1 cellular context compared by ENCODE assay signal in the genomic region with DNA sequence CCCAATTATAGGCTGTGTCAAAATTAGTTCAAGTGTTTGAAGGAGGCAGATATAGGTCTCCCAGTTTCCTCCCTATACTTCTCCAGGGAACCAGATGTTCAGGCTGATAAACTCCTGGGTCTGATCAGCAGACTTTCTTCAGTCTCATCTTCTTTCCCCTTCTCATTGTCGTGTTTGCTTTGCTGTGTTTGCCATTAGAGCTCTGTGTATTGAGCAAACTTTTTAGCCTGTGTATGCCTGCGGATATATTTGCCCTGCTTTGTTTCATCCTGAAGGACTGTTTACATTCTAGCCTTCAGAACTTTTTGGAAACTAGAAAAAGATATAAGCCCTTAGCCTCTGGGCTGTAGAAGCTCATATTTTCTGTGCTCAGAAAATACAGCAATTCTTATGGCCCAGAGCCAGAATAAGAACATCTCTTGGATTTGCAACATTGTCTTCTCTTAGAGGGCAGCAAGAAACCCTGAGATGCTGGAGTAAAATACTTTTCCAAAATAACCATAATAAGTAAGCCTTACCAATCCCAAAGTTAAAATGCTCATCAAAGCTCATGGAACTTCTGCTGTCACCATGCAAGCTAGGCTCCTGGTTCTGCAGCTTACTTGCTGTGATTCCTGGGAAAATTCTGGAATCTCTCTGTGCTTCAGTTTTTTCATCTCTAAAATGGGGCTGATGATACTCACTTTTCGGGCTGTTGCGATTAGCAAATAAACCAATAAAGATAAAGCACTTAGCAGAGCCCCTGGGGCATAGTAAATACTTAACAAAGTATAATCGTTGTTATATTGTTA.
TF ChIP-seq lines count a peak whose summit lies in the region.

No MANE protein-coding gene starts in this region.

TF ChIP-seq in HepG2, 621 proteins besides CTCF, POLR2A, EP300 and RAD21 (continued from another document):
- TF ChIP-seq, protein P1, sequence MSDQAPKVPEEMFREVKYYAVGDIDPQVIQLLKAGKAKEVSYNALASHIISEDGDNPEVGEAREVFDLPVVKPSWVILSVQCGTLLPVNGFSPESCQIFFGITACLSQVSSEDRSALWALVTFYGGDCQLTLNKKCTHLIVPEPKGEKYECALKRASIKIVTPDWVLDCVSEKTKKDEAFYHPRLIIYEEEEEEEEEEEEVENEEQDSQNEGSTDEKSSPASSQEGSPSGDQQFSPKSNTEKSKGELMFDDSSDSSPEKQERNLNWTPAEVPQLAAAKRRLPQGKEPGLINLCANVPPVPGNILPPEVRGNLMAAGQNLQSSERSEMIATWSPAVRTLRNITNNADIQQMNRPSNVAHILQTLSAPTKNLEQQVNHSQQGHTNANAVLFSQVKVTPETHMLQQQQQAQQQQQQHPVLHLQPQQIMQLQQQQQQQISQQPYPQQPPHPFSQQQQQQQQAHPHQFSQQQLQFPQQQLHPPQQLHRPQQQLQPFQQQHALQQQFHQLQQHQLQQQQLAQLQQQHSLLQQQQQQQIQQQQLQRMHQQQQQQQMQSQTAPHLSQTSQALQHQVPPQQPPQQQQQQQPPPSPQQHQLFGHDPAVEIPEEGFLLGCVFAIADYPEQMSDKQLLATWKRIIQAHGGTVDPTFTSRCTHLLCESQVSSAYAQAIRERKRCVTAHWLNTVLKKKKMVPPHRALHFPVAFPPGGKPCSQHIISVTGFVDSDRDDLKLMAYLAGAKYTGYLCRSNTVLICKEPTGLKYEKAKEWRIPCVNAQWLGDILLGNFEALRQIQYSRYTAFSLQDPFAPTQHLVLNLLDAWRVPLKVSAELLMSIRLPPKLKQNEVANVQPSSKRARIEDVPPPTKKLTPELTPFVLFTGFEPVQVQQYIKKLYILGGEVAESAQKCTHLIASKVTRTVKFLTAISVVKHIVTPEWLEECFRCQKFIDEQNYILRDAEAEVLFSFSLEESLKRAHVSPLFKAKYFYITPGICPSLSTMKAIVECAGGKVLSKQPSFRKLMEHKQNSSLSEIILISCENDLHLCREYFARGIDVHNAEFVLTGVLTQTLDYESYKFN (CRISPR knock-in tag; conservative IDR thresholded peaks at IDR 0.05), result 0 out of 2 replicates have a peak, but pooled peaks have one; percentile 23
- TF ChIP-seq SIX4 (CRISPR knock-in tag; IDR thresholded peaks at IDR 0.05), result peak; percentile 47; the same call in 1 of the 2 replicates
- TF ChIP-seq, protein P2, sequence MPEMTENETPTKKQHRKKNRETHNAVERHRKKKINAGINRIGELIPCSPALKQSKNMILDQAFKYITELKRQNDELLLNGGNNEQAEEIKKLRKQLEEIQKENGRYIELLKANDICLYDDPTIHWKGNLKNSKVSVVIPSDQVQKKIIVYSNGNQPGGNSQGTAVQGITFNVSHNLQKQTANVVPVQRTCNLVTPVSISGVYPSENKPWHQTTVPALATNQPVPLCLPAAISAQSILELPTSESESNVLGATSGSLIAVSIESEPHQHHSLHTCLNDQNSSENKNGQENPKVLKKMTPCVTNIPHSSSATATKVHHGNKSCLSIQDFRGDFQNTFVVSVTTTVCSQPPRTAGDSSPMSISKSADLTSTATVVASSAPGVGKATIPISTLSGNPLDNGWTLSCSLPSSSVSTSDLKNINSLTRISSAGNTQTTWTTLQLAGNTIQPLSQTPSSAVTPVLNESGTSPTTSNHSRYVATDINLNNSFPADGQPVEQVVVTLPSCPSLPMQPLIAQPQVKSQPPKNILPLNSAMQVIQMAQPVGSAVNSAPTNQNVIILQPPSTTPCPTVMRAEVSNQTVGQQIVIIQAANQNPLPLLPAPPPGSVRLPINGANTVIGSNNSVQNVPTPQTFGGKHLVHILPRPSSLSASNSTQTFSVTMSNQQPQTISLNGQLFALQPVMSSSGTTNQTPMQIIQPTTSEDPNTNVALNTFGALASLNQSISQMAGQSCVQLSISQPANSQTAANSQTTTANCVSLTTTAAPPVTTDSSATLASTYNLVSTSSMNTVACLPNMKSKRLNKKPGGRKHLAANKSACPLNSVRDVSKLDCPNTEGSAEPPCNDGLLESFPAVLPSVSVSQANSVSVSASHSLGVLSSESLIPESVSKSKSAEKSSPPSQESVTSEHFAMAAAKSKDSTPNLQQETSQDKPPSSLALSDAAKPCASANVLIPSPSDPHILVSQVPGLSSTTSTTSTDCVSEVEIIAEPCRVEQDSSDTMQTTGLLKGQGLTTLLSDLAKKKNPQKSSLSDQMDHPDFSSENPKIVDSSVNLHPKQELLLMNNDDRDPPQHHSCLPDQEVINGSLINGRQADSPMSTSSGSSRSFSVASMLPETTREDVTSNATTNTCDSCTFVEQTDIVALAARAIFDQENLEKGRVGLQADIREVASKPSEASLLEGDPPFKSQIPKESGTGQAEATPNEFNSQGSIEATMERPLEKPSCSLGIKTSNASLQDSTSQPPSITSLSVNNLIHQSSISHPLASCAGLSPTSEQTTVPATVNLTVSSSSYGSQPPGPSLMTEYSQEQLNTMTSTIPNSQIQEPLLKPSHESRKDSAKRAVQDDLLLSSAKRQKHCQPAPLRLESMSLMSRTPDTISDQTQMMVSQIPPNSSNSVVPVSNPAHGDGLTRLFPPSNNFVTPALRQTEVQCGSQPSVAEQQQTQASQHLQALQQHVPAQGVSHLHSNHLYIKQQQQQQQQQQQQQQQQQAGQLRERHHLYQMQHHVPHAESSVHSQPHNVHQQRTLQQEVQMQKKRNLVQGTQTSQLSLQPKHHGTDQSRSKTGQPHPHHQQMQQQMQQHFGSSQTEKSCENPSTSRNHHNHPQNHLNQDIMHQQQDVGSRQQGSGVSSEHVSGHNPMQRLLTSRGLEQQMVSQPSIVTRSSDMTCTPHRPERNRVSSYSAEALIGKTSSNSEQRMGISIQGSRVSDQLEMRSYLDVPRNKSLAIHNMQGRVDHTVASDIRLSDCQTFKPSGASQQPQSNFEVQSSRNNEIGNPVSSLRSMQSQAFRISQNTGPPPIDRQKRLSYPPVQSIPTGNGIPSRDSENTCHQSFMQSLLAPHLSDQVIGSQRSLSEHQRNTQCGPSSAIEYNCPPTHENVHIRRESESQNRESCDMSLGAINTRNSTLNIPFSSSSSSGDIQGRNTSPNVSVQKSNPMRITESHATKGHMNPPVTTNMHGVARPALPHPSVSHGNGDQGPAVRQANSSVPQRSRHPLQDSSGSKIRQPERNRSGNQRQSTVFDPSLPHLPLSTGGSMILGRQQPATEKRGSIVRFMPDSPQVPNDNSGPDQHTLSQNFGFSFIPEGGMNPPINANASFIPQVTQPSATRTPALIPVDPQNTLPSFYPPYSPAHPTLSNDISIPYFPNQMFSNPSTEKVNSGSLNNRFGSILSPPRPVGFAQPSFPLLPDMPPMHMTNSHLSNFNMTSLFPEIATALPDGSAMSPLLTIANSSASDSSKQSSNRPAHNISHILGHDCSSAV (CRISPR knock-in tag; IDR thresholded peaks at IDR 0.05; ENCODE audit: borderline replicate concordance), result no peak
- peak; percentile 36; the same call in 1 of the 2 replicates for TF ChIP-seq PPARG (CRISPR knock-in tag; conservative IDR thresholded peaks at IDR 0.05)
- TF ChIP-seq RXRB (CRISPR knock-in tag; IDR thresholded peaks at IDR 0.05; ENCODE audit: borderline replicate concordance), result peak; percentile 64
- peak; percentile 68 for TF ChIP-seq TEAD3 (CRISPR knock-in tag; optimal IDR thresholded peaks at IDR 0.05; ENCODE audit: borderline replicate concordance)
- TF ChIP-seq PITX1 (CRISPR knock-in tag; IDR thresholded peaks at IDR 0.05), result peak; percentile 69
- TF ChIP-seq SP140L (CRISPR knock-in tag; IDR thresholded peaks at IDR 0.05; ENCODE audit: borderline replicate concordance), result 0 out of 2 replicates have a peak, but pooled peaks have one; percentile 39
- peak; percentile 80 for TF ChIP-seq NR2F6 (IDR thresholded peaks at IDR 0.05)
- peak; percentile 42 for TF ChIP-seq NR2F6 (CRISPR knock-in tag; IDR thresholded peaks at IDR 0.05)
- TF ChIP-seq JUN (CRISPR knock-in tag; IDR thresholded peaks at IDR 0.05), result 0 out of 2 replicates have a peak, but pooled peaks have one; percentile 26
- peak; percentile 87 for TF ChIP-seq JARID2 (CRISPR knock-in tag; IDR thresholded peaks at IDR 0.05; ENCODE audit: insufficient replicate concordance)
- TF ChIP-seq, protein P3, sequence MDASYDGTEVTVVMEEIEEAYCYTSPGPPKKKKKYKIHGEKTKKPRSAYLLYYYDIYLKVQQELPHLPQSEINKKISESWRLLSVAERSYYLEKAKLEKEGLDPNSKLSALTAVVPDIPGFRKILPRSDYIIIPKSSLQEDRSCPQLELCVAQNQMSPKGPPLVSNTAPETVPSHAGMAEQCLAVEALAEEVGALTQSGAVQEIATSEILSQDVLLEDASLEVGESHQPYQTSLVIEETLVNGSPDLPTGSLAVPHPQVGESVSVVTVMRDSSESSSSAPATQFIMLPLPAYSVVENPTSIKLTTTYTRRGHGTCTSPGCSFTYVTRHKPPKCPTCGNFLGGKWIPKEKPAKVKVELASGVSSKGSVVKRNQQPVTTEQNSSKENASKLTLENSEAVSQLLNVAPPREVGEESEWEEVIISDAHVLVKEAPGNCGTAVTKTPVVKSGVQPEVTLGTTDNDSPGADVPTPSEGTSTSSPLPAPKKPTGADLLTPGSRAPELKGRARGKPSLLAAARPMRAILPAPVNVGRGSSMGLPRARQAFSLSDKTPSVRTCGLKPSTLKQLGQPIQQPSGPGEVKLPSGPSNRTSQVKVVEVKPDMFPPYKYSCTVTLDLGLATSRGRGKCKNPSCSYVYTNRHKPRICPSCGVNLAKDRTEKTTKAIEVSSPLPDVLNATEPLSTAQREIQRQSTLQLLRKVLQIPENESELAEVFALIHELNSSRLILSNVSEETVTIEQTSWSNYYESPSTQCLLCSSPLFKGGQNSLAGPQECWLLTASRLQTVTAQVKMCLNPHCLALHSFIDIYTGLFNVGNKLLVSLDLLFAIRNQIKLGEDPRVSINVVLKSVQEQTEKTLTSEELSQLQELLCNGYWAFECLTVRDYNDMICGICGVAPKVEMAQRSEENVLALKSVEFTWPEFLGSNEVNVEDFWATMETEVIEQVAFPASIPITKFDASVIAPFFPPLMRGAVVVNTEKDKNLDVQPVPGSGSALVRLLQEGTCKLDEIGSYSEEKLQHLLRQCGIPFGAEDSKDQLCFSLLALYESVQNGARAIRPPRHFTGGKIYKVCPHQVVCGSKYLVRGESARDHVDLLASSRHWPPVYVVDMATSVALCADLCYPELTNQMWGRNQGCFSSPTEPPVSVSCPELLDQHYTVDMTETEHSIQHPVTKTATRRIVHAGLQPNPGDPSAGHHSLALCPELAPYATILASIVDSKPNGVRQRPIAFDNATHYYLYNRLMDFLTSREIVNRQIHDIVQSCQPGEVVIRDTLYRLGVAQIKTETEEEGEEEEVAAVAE (CRISPR knock-in tag; IDR thresholded peaks at IDR 0.05; ENCODE audit: borderline replicate concordance), result no peak
- TF ChIP-seq THAP11 (CRISPR knock-in tag; IDR thresholded peaks at IDR 0.05), result peak; percentile 46
TF ChIP-seq in HepG2: peak in this region for 101.
